Comparison of ENCODE assay signal across 1 cellular context in genomic region chr2:10091182-10091932, GRCh38.
TF ChIP-seq lines count a peak whose summit lies in the region.

No MANE protein-coding gene starts in this region.

TF ChIP-seq in GM23338, 12 proteins besides CTCF, POLR2A, EP300 and RAD21 (continued from another document):
- no peak for TF ChIP-seq ZNF462 (CRISPR knock-in tag; IDR thresholded peaks at IDR 0.05)
